Comparison of ENCODE assay signal across 8 cellular contexts in genomic region chr10:119541046-119541445, GRCh38. TPM values are rescaled to one million over a fixed set of nuclear protein-coding genes. Genes with fewer than 3 reads are reported as not detected.
DNase-seq lines count a peak whose midpoint lies in the region; ATAC-seq and TF ChIP-seq lines count a peak whose summit lies in the region.

No MANE protein-coding gene starts in this region.

- H3K9me3 ChIP-seq in lower lobe of right lung = no peaks in the 10 kb centered on the region
- H3K9me3 ChIP-seq in prostate gland = no peaks in the 10 kb centered on the region

- H3K36me3 ChIP-seq in lower lobe of right lung (no peaks in the 10 kb centered on the region), prostate gland (no peaks in the 10 kb centered on the region)

- TF ChIP-seq CTCF in lower lobe of right lung (IDR thresholded peaks at IDR 0.05) (no peak), prostate gland (IDR thresholded peaks at IDR 0.05) (no peak)

- H3K27ac ChIP-seq in lower lobe of right lung (no peak overlapping the region), prostate gland (no peak overlapping the region)

- WGBS in prostate gland = 50% methylated on average over 6 of the region's 6 CpGs

- peak; percentile 10 for DNase-seq in stimulated activated naive CD4-positive, alpha-beta T cell treated with Interleukin-2 at 50 U/mL for 16 hours (lab: John Stamatoyannopoulos, UW)
- no peak for DNase-seq in stimulated activated naive CD4-positive, alpha-beta T cell (lab: John Stamatoyannopoulos, UW)
- DNase-seq in activated naive CD4-positive, alpha-beta T cell treated with anti-CD3 and anti-CD28 coated beads, Interleukin-2, amount 50 U/mL, for 16 hours = peak; percentile 36
- DNase-seq in lower lobe of right lung (no peak), prostate gland (ENCODE audit: low spot score) (no peak), middle frontal gyrus (ENCODE audit: extremely low spot score, low spot score) (no peak)

- TF ChIP-seq POLR2A in prostate gland (IDR thresholded peaks at IDR 0.05) = no peak

- H3K4me3 ChIP-seq in lower lobe of right lung = peak overlapping the region; percentile 75
- H3K4me3 ChIP-seq in prostate gland = peak overlapping the region in 1 of 2 donors; percentile 76

- intact Hi-C loops in lower lobe of right lung (cut with DNase I) = no loop called here
- intact Hi-C loops in prostate gland (cut with DNase I) = no loop called here

- peaks cover 29% of the 10 kb centered on the region for H3K4me1 ChIP-seq in lower lobe of right lung
- H3K4me1 ChIP-seq in prostate gland (replicated peaks) = peaks cover 16% of the 10 kb centered on the region

- no peak for ATAC-seq in lower lobe of right lung
- no peak for ATAC-seq in GM18873 (IDR thresholded peaks at IDR 0.05; ENCODE audit: low FRiP score, unreplicated experiment)
- ATAC-seq in GM21367 (IDR thresholded peaks at IDR 0.05; ENCODE audit: unreplicated experiment) = no peak

- peaks cover 6% of the 10 kb centered on the region for H3K27me3 ChIP-seq in lower lobe of right lung (ENCODE audit: low read depth)
- H3K27me3 ChIP-seq in prostate gland (replicated peaks; ENCODE audit: insufficient read depth) = no peaks in the 10 kb centered on the region

RNA-seq across cellular contexts. Expression of gene RGS10, which starts 1.5 kb away (rescaled TPM):
- total RNA-seq in lower lobe of right lung (47.3 TPM), prostate gland (10 to 100 TPM; 12.4 to 67.7 TPM)

RNA-seq across cellular contexts. Expression of gene TIAL1, which starts 55.7 kb away (rescaled TPM):
- total RNA-seq in lower lobe of right lung (99.0 TPM), prostate gland (10 to 100 TPM; 68.7 to 74.3 TPM)

Comparison
In these comparisons a context has a peak if more than half of its experiments do, and no peak if none do; other contexts are left out.
1. DNase-seq: peak in stimulated activated naive CD4-positive, alpha-beta T cell treated with Interleukin-2 at 50 U/mL for 16 hours (single experiment) and activated naive CD4-positive, alpha-beta T cell treated with anti-CD3 and anti-CD28 coated beads, Interleukin-2, amount 50 U/mL, for 16 hours (single experiment); none in stimulated activated naive CD4-positive, alpha-beta T cell (0 of 6), lower lobe of right lung (single experiment), prostate gland (single experiment) and middle frontal gyrus (single experiment).